In the genomic region with DNA sequence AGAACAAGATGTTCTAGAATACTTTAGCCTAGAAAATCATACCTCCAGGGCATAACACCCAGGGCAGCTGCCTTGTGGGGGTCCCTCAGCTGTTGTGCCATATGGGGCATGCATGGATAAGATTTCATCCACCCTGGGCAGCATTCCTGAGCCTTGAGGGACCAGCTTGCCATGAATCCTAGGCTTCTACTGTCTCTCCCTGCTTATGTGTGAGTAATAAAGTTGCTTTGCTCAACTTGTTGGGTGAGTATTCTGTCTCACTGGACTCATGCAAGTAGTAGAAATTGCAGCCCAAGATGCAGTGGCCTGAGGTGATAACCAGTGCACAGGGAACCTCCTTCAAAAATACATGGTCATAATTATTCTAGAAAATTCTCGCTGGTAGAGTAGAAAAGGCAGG, we compare ENCODE assay signal across 32 cellular contexts.
"Had no signal": no experiment of that assay in that cellular context is flagged by ENCODE, and none has a peak within 500 bp of the region (broad histone marks: within the 10 kb centered on the region; RNA-seq: fewer than 3 reads in every experiment).

No MANE protein-coding gene starts in this region.

- H3K36me3 ChIP-seq: brain microvascular endothelial cell, heart right ventricle, left lung, lower lobe of right lung, neutrophil, ovary, stomach, thyroid gland, WERI-Rb-1 had no signal

- H3K9me3 ChIP-seq: heart right ventricle, left lung, lower lobe of right lung, neutrophil, ovary, stomach, thyroid gland had no signal

- H3K4me1 Mint-ChIP-seq: nephron progenitor cell; stimulated activated naive B cell treated with anti-CD40 and anti-IgM and Interleukin-4, amounts not matched to agents 10 μg/mL and 1 μg/mL and 100 μg/mL, for 72 hours had no signal

- H3K27ac ChIP-seq: brain microvascular endothelial cell, heart right ventricle, left lung, lower lobe of right lung, neutrophil, ovary, stomach, thyroid gland, WERI-Rb-1 had no signal

- H3K9me3 Mint-ChIP-seq: activated T-cell treated with anti-CD3 and anti-CD28 coated beads, Interleukin-2, amount 50 U/mL, for 24 hours; effector memory CD8-positive, alpha-beta T cell; T-helper 1 cell treated with Interleukin-12 subunit alpha and Interleukin-12 subunit beta and Interleukin-4 antibody, amounts not matched to agents 30 μg/mL and 1 μg/mL, for 36 hours had no signal

- FAIRE-seq: astrocyte, small intestine had no signal

- H3K4me3 ChIP-seq: heart right ventricle, left lung, lower lobe of right lung, ovary, stomach, thyroid gland had no signal

- DNase-seq: activated CD4-positive, alpha-beta T cell treated with anti-CD3 and anti-CD28 coated beads for 48 hours; activated CD4-positive, alpha-beta T cell treated with anti-CD3 and anti-CD28 coated beads, Interleukin-2, amount 50 U/mL, for 48 hours; activated CD8-positive, alpha-beta memory T cell treated with anti-CD3 and anti-CD28 coated beads for 24 hours; activated gamma-delta T cell treated with Interleukin-2 at 50 U/mL for 16 hours; activated naive CD4-positive, alpha-beta T cell treated with anti-CD3 and anti-CD28 coated beads, Interleukin-2, amount 50 U/mL, for 16 hours; activated T-cell treated with anti-CD3 and anti-CD28 coated beads, Interleukin-2, amount 50 U/mL, for 24 hours; amniotic stem cell; brain microvascular endothelial cell; caudate nucleus; cortex of kidney; effector memory CD8-positive, alpha-beta T cell; foreskin melanocyte; heart right ventricle; left lung; lower lobe of right lung; mesendoderm; nephron progenitor cell; ovary; small intestine; stimulated activated CD4-positive, alpha-beta T cell treated with anti-CD3 and anti-CD28 coated beads, Interleukin-4, amount 100 ng/mL, for 4 hours; stimulated activated CD8-positive, alpha-beta memory T cell treated with anti-CD3 and anti-CD28 coated beads, Interleukin-4, amount 100 ng/mL, for 48 hours; stimulated activated naive B cell treated with anti-CD40 and anti-IgM and Interleukin-4, amounts not matched to agents 10 μg/mL and 1 μg/mL and 100 μg/mL, for 72 hours; stomach; T-helper 9 cell; thyroid gland; WERI-Rb-1 had no signal

- H3K27me3 Mint-ChIP-seq: effector memory CD8-positive, alpha-beta T cell; stimulated activated naive B cell treated with anti-CD40 and anti-IgM and Interleukin-4, amounts not matched to agents 10 μg/mL and 1 μg/mL and 100 μg/mL, for 72 hours had no signal

- H3K4me3 Mint-ChIP-seq: activated T-cell treated with anti-CD3 and anti-CD28 coated beads, Interleukin-2, amount 50 U/mL, for 24 hours; effector memory CD8-positive, alpha-beta T cell; nephron progenitor cell; stimulated activated naive B cell treated with anti-CD40 and anti-IgM and Interleukin-4, amounts not matched to agents 10 μg/mL and 1 μg/mL and 100 μg/mL, for 72 hours; T-helper 1 cell treated with Interleukin-12 subunit alpha and Interleukin-12 subunit beta and Interleukin-4 antibody, amounts not matched to agents 30 μg/mL and 1 μg/mL, for 36 hours had no signal

- H3K36me3 Mint-ChIP-seq: stimulated activated naive B cell treated with anti-CD40 and anti-IgM and Interleukin-4, amounts not matched to agents 10 μg/mL and 1 μg/mL and 100 μg/mL, for 72 hours had no signal

- H3K4me1 ChIP-seq: heart right ventricle, left lung, lower lobe of right lung, stomach, thyroid gland had no signal

- ATAC-seq: activated CD4-positive, CD25-positive, alpha-beta regulatory T cell treated with anti-CD3 and anti-CD28 coated beads, Interleukin-2, amount 50 U/mL, for 24 hours; effector memory CD8-positive, alpha-beta T cell; heart right ventricle; left lung; lower lobe of right lung; sciatic nerve; stimulated activated naive B cell treated with anti-CD40 and anti-IgM and Interleukin-4, amounts not matched to agents 10 μg/mL and 1 μg/mL and 100 μg/mL, for 72 hours had no signal

- H3K27ac Mint-ChIP-seq: activated T-cell treated with anti-CD3 and anti-CD28 coated beads, Interleukin-2, amount 50 U/mL, for 24 hours; effector memory CD8-positive, alpha-beta T cell; nephron progenitor cell; progenitor cell of endocrine pancreas; stimulated activated naive B cell treated with anti-CD40 and anti-IgM and Interleukin-4, amounts not matched to agents 10 μg/mL and 1 μg/mL and 100 μg/mL, for 72 hours; T-helper 1 cell treated with Interleukin-12 subunit alpha and Interleukin-12 subunit beta and Interleukin-4 antibody, amounts not matched to agents 30 μg/mL and 1 μg/mL, for 36 hours had no signal

- H3K27me3 ChIP-seq: brain microvascular endothelial cell, heart right ventricle, left lung, neutrophil, ovary, stomach, thyroid gland had no signal
